ENCODE assay signal across 10 cellular contexts in the genomic region with DNA sequence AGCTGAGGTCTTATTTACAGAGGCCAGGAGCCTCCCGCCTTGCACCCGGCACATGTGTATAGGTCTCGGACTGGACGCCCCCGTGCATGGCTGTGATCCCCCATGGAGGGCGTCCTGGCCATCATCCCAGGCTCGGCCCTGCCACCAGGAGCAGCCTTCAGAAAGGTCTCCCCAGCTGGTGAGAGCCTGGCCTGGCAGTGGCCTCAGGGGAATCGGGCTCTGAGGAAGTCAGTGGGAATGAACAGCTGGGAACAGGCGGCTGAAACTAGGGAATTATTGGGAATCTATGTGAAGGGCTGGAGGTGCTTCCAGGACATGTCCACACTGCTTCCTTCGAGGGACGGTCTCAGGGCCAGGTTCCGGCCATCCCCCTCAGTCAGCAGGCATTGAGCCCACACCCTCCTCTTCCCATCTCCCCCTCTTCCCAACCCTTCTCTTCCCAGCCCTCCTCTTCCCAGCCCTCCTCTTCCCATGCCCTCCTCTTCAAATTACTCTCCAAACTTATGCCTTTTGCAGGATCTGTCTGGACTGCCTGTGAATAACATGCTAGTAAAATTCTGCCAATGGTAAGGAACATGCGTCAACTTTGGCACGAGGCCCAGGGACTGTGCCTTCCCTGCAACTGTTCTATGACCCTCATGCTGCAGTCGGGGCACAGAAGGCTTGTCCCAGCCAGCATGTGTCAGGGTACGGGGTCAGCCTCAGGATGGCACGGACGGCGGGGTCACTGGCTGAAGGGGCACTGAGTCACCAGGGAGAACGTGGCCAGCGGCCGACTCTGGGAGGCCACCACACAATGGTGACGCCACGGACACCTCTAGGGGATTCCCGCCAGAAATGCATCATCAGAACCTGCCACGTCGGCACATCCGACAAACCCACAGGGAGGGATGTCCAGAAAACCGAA. TPM values are rescaled to one million over a fixed set of nuclear protein-coding genes. Genes with fewer than 3 reads are reported as not detected.
DNase-seq lines count a peak whose midpoint lies in the region; ATAC-seq and TF ChIP-seq lines count a peak whose summit lies in the region.
"Had no signal": no experiment of that assay in that cellular context is flagged by ENCODE, and none has a peak within 500 bp of the region (broad histone marks: within the 10 kb centered on the region; RNA-seq: fewer than 3 reads in every experiment).

No MANE protein-coding gene starts in this region.

- H3K27me3 Mint-ChIP-seq in activated naive CD4-positive, alpha-beta T cell treated with anti-CD3 and anti-CD28 coated beads, Interleukin-2, amount 50 U/mL, for 24 hours, result no peaks in the 10 kb centered on the region
- no peaks in the 10 kb centered on the region for H3K27me3 Mint-ChIP-seq in chondrocyte (ENCODE audit: low read depth)

- no peak overlapping the region for H2BK12ac ChIP-seq in mesenchymal stem cell (ENCODE audit: low read length in 2 of 2)

- ATAC-seq in upper lobe of right lung, result peak; percentile 14

- H3K36me3 Mint-ChIP-seq in activated naive CD4-positive, alpha-beta T cell treated with anti-CD3 and anti-CD28 coated beads, Interleukin-2, amount 50 U/mL, for 24 hours, result peaks cover 3% of the 10 kb centered on the region
- peaks cover 21% of the 10 kb centered on the region for H3K36me3 Mint-ChIP-seq in chondrocyte (ENCODE audit: low read depth)

- TF ChIP-seq CTCF in chondrocyte (IDR thresholded peaks at IDR 0.05) (no peak), upper lobe of right lung (IDR thresholded peaks at IDR 0.05) (no peak)

- H3K27me3 ChIP-seq in mesenchymal stem cell (ENCODE audit: control insufficient read depth in 1 of 2, insufficient read depth in 1 of 2, low read length in 2 of 2) (no peaks in the 10 kb centered on the region), upper lobe of right lung (no peaks in the 10 kb centered on the region)

- no peak overlapping the region for H2BK5ac ChIP-seq in mesenchymal stem cell (ENCODE audit: low read depth, low read length, poor library complexity, severe bottlenecking)

- no peaks in the 10 kb centered on the region for H3K9me3 ChIP-seq in mesenchymal stem cell (ENCODE audit: control insufficient read depth, low read length)
- H3K9me3 ChIP-seq in upper lobe of right lung, result no peaks in the 10 kb centered on the region

- peak overlapping the region; percentile 43 for H3K9ac ChIP-seq in mesenchymal stem cell (ENCODE audit: low read length)

- H3K4me1 Mint-ChIP-seq in activated naive CD4-positive, alpha-beta T cell treated with anti-CD3 and anti-CD28 coated beads, Interleukin-2, amount 50 U/mL, for 24 hours, result peaks cover 4% of the 10 kb centered on the region
- peaks cover 4% of the 10 kb centered on the region for H3K4me1 Mint-ChIP-seq in chondrocyte (ENCODE audit: low read depth)
- H3K4me1 Mint-ChIP-seq: CD8-positive, alpha-beta memory T cell had no signal

- no peak overlapping the region for H2BK120ac ChIP-seq in mesenchymal stem cell (ENCODE audit: low read depth, low read length)

- H3K36me3 ChIP-seq in mesenchymal stem cell (ENCODE audit: control insufficient read depth in 1 of 2, insufficient read depth in 2 of 2, low read depth in 1 of 2, low read length in 2 of 2) (peaks cover 81 to 83% of the 10 kb centered on the region in 2 experiments), upper lobe of right lung (peaks cover 5% of the 10 kb centered on the region)

- H3K4me1 ChIP-seq in mesenchymal stem cell (ENCODE audit: control insufficient read depth, insufficient read depth, low read depth, low read length) (peaks cover 31% of the 10 kb centered on the region), upper lobe of right lung (no peaks in the 10 kb centered on the region)

- H3K27ac Mint-ChIP-seq in activated naive CD4-positive, alpha-beta T cell treated with anti-CD3 and anti-CD28 coated beads, Interleukin-2, amount 50 U/mL, for 24 hours, result peak overlapping the region; percentile 46
- H3K27ac Mint-ChIP-seq in chondrocyte (ENCODE audit: unreplicated experiment), result peak overlapping the region; percentile 64

- no peak overlapping the region for H3K23ac ChIP-seq in mesenchymal stem cell (ENCODE audit: low read length in 2 of 2)

- peak overlapping the region; percentile 21 for H4K8ac ChIP-seq in mesenchymal stem cell (ENCODE audit: low read length)

- 91% methylated on average over 28 of the region's 29 CpGs for WGBS in mesenchymal stem cell

- no peak overlapping the region for H3K4me3 ChIP-seq in mesenchymal stem cell (ENCODE audit: insufficient read depth in 1 of 2, low read depth in 1 of 2, low read length in 2 of 2)
- H3K4me3 ChIP-seq in upper lobe of right lung, result no peak overlapping the region

- DNase-seq in activated naive CD4-positive, alpha-beta T cell (lab: John Stamatoyannopoulos, UW), result no peak
- DNase-seq in chondrocyte (ENCODE audit: low spot score), result peak; percentile 83
- DNase-seq in mesenchymal stem cell, result no peak
- DNase-seq in upper lobe of right lung, result no peak
- no peak for DNase-seq in cerebellar cortex (ENCODE audit: low spot score)
- DNase-seq in midbrain (lab: John Stamatoyannopoulos, UW), result no peak
- no peak for DNase-seq in stimulated activated naive CD4-positive, alpha-beta T cell (lab: John Stamatoyannopoulos, UW)
- DNase-seq: activated effector memory CD4-positive, alpha-beta T cell treated with Interleukin-2 at 50 U/mL for 16 hours; CD8-positive, alpha-beta memory T cell had no signal

- H3K79me1 ChIP-seq in mesenchymal stem cell (replicated peaks; ENCODE audit: low read length, poor library complexity, severe bottlenecking), result peaks cover 45% of the 10 kb centered on the region

- H3K4me2 ChIP-seq in mesenchymal stem cell (ENCODE audit: low read length, poor library complexity, severe bottlenecking), result no peak overlapping the region

- no peak overlapping the region for H2BK15ac ChIP-seq in mesenchymal stem cell (ENCODE audit: low read depth, poor library complexity, severe bottlenecking)

- intact Hi-C loops in upper lobe of right lung (cut with DNase I), result no loop called here

- no peak overlapping the region for H2AFZ ChIP-seq in mesenchymal stem cell (ENCODE audit: low read depth, low read length)

- H4K91ac ChIP-seq in mesenchymal stem cell (ENCODE audit: low read length), result no peak overlapping the region

- no peak overlapping the region for H3K18ac ChIP-seq in mesenchymal stem cell (ENCODE audit: low read depth in 1 of 2, low read length in 2 of 2)

- H3K27ac ChIP-seq in mesenchymal stem cell (ENCODE audit: low read length, poor library complexity, severe bottlenecking) (no peak overlapping the region), upper lobe of right lung (peak overlapping the region; percentile 30)

- H3K4me3 Mint-ChIP-seq in activated naive CD4-positive, alpha-beta T cell treated with anti-CD3 and anti-CD28 coated beads, Interleukin-2, amount 50 U/mL, for 24 hours, result no peak overlapping the region
- no peak overlapping the region for H3K4me3 Mint-ChIP-seq in chondrocyte (ENCODE audit: unreplicated experiment)

- H3K4ac ChIP-seq in mesenchymal stem cell (ENCODE audit: low read depth in 1 of 2, low read length in 2 of 2), result peak overlapping the region in 1 of 2 experiments; percentile 29

- no peak overlapping the region for H2AK5ac ChIP-seq in mesenchymal stem cell (ENCODE audit: low read length, severe bottlenecking)

- H3K9me3 Mint-ChIP-seq in activated naive CD4-positive, alpha-beta T cell treated with anti-CD3 and anti-CD28 coated beads, Interleukin-2, amount 50 U/mL, for 24 hours, result no peaks in the 10 kb centered on the region
- no peaks in the 10 kb centered on the region for H3K9me3 Mint-ChIP-seq in chondrocyte (ENCODE audit: low read depth)

- H3K14ac ChIP-seq in mesenchymal stem cell (ENCODE audit: low read length in 2 of 2), result no peak overlapping the region

RNA-seq across cellular contexts. Expression of a gene that starts 24.2 kb away (rescaled TPM):
- total RNA-seq in chondrocyte (1.7 to 2.2 TPM (median 2.0 TPM) in 3 replicates), upper lobe of right lung (21.2 TPM)
- 0.43 TPM for polyA plus RNA-seq in mesenchymal stem cell (2013, experiment 1 of 2)
- polyA plus RNA-seq in mesenchymal stem cell (2013, experiment 2 of 2), result 0.45 TPM
